Comparison of ENCODE assay signal across 18 cellular contexts in the genomic region with DNA sequence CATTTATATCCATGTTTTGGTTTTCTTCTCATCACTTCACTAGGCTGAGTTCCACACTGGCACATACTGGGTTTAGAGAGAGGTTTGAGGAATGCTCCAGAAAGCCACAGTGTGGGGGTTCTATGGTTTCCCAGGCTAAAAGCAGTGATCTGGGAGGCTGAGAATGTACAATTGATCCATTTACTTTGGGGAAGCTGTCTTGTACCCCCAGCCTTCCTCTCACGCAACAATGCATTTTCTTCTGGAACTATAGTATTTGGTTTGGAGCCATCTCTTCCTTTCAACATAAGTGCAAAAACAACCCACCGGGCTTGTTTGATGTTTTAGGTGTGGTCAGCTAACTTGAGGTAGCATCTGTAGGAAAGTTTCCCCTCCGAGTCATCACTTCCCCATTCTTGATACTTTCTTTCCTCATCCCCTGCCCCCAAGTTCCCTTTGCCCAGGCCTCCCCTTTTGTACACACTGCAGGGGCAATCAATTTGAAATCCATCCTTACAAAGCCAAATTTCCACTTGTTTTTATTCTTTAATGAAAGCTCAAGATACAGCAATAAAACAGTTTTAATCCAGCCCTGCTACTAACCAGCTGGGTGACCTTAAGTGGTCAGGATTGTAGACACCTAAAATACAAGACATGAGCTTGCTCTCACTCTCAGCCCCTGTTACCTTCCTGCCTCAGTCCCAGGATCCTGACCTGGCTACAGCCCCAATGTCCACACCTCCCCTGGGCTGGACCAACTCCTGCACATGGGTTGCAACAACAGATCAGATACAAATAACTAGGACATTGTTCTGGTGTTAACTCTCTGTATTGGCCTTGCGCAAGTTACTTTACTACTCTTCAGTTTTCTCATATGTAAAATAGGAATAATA.
DNase-seq lines count a peak whose midpoint lies in the region; ATAC-seq and TF ChIP-seq lines count a peak whose summit lies in the region.
"Had no signal": no experiment of that assay in that cellular context is flagged by ENCODE, and none has a peak within 500 bp of the region (broad histone marks: within the 10 kb centered on the region; RNA-seq: fewer than 3 reads in every experiment).

No MANE protein-coding gene starts in this region.

- no peak for TF ChIP-seq CTCF in GM23338 (conservative IDR thresholded peaks at IDR 0.05; ENCODE audit: low read depth in 2 of 2)

- H3K4me1 ChIP-seq in GM23338 (ENCODE audit: insufficient read depth): no peaks in the 10 kb centered on the region
- no peaks in the 10 kb centered on the region for H3K4me1 ChIP-seq in CD4-positive, alpha-beta memory T cell (ENCODE audit: insufficient read depth, low read length)
- H3K4me1 ChIP-seq: neural progenitor cell, sigmoid colon, SJSA1 had no signal

- peaks cover 13% of the 10 kb centered on the region; the same call in 1 of the 2 replicates for H3K9me2 ChIP-seq in GM23338 (ENCODE audit: insufficient read depth)

- no peaks in the 10 kb centered on the region for H3K27me3 Mint-ChIP-seq in GM23338 (ENCODE audit: insufficient read depth, low read depth, poor library complexity)
- peaks cover 6 to 15% of the 10 kb centered on the region in 2 donors for H3K27me3 Mint-ChIP-seq in CD4-positive, alpha-beta memory T cell

- H3K4me2 ChIP-seq in GM23338: no peak overlapping the region
- H3K4me2 ChIP-seq: neural progenitor cell had no signal

- H4K20me1 ChIP-seq in GM23338 (replicated peaks; ENCODE audit: insufficient read depth): no peaks in the 10 kb centered on the region

- no peaks in the 10 kb centered on the region for H3K9me3 ChIP-seq in CD4-positive, alpha-beta memory T cell (ENCODE audit: control insufficient read depth in 1 of 2, low read length in 2 of 2)
- H3K9me3 ChIP-seq: SJSA1 had no signal

- no peaks in the 10 kb centered on the region for H3K79me2 ChIP-seq in GM23338 (replicated peaks; ENCODE audit: insufficient read depth)

- H2AFZ ChIP-seq in GM23338: no peak overlapping the region
- H2AFZ ChIP-seq: neural progenitor cell had no signal

- peak; percentile 92 for DNase-seq in SKM-1 treated with dmso at 0.1 percent for 144 hours (lab: John Stamatoyannopoulos, UW; ENCODE audit: unreplicated experiment)
- DNase-seq in kidney glomerular epithelial cell (lab: John Stamatoyannopoulos, UW): peak; percentile 36
- DNase-seq in GM23338 (ENCODE audit: low spot score): no peak
- no peak for DNase-seq in CD4-positive, alpha-beta memory T cell
- no peak for DNase-seq in DMS153 treated with DMSO at 0.1 percent for 48 hours (lab: John Stamatoyannopoulos, UW; ENCODE audit: unreplicated experiment)
- no peak for DNase-seq in activated CD4-positive, alpha-beta T cell treated with anti-CD3 and anti-CD28 coated beads for 48 hours
- DNase-seq: activated T-cell treated with anti-CD3 and anti-CD28 coated beads, Interleukin-2, amount 50 U/mL, for 24 hours; cortex of kidney; HFFc6; NCI-H1930; NCI-H748 treated with DMSO at 0.1 percent for 48 hours; sigmoid colon had no signal

- H3K27me3 ChIP-seq in GM23338 (ENCODE audit: insufficient read depth): no peaks in the 10 kb centered on the region
- no peaks in the 10 kb centered on the region for H3K27me3 ChIP-seq in CD4-positive, alpha-beta memory T cell (ENCODE audit: insufficient read depth, low read length)
- H3K27me3 ChIP-seq: neural progenitor cell, sigmoid colon, SJSA1 had no signal

- H3F3A ChIP-seq in GM23338 (replicated peaks; ENCODE audit: low read depth): no peaks in the 10 kb centered on the region

- intact Hi-C loops in CD4-positive, alpha-beta memory T cell (cut with micrococcal nuclease): no loop called here

- POLR2A ChIA-PET in CD4-positive, alpha-beta memory T cell (lab: Charles Lee; ENCODE audit: partially characterized antibody): no interaction called here

- no peak overlapping the region for H3K27ac ChIP-seq in GM23338 (ENCODE audit: low read depth)
- H3K27ac ChIP-seq in CD4-positive, alpha-beta memory T cell (ENCODE audit: low read depth, low read length): no peak overlapping the region
- H3K27ac ChIP-seq: neural progenitor cell, sigmoid colon, SJSA1 had no signal

- CTCF ChIA-PET in CD4-positive, alpha-beta memory T cell (lab: Charles Lee; ENCODE audit: partially characterized antibody): no interaction called here

- no peaks in the 10 kb centered on the region for H3K4me1 Mint-ChIP-seq in GM23338
- peaks cover 0 to 2% (median 0%) of the 10 kb centered on the region in 4 donors for H3K4me1 Mint-ChIP-seq in CD4-positive, alpha-beta memory T cell
- H3K4me1 Mint-ChIP-seq: neural progenitor cell had no signal

- H3K9me3 Mint-ChIP-seq in GM23338: peaks cover 9% of the 10 kb centered on the region; the same call in 2 of the 3 replicates
- H3K9me3 Mint-ChIP-seq in CD4-positive, alpha-beta memory T cell: peaks cover 0 to 7% (median 3%) of the 10 kb centered on the region in 8 donors
- H3K9me3 Mint-ChIP-seq: activated T-cell treated with anti-CD3 and anti-CD28 coated beads, Interleukin-2, amount 50 U/mL, for 24 hours; HFFc6 had no signal

- H3K27ac Mint-ChIP-seq in GM23338: no peak overlapping the region
- H3K27ac Mint-ChIP-seq in CD4-positive, alpha-beta memory T cell: no peak overlapping the region
- H3K27ac Mint-ChIP-seq: activated T-cell treated with anti-CD3 and anti-CD28 coated beads, Interleukin-2, amount 50 U/mL, for 24 hours; HFFc6; neural progenitor cell; stimulated activated naive CD8-positive, alpha-beta T cell treated with anti-CD3 and anti-CD28 coated beads, Interleukin-15, Interleukin-2, amounts not matched to agents 100 ng/mL and 50 ng/mL, for 24 hours had no signal

- H3K4me3 Mint-ChIP-seq in GM23338: no peak overlapping the region
- no peak overlapping the region for H3K4me3 Mint-ChIP-seq in CD4-positive, alpha-beta memory T cell
- H3K4me3 Mint-ChIP-seq: activated T-cell treated with anti-CD3 and anti-CD28 coated beads, Interleukin-2, amount 50 U/mL, for 24 hours; HFFc6; neural progenitor cell; stimulated activated naive CD8-positive, alpha-beta T cell treated with anti-CD3 and anti-CD28 coated beads, Interleukin-15, Interleukin-2, amounts not matched to agents 100 ng/mL and 50 ng/mL, for 24 hours had no signal

- peaks cover 9% of the 10 kb centered on the region; the same call in 2 of the 3 replicates for H3K36me3 Mint-ChIP-seq in GM23338 (ENCODE audit: low read depth)
- no peaks in the 10 kb centered on the region for H3K36me3 Mint-ChIP-seq in CD4-positive, alpha-beta memory T cell
- H3K36me3 Mint-ChIP-seq: neural progenitor cell had no signal

- H3K4me3 ChIP-seq in GM23338: no peak overlapping the region
- no peak overlapping the region for H3K4me3 ChIP-seq in CD4-positive, alpha-beta memory T cell (ENCODE audit: low read length in 2 of 2)
- H3K4me3 ChIP-seq: neural progenitor cell, sigmoid colon, SJSA1 had no signal

- H3K36me3 ChIP-seq in GM23338 (ENCODE audit: insufficient read depth): peaks cover 11% of the 10 kb centered on the region
- no peaks in the 10 kb centered on the region for H3K36me3 ChIP-seq in CD4-positive, alpha-beta memory T cell (ENCODE audit: insufficient read depth, low read length)
- H3K36me3 ChIP-seq: neural progenitor cell, sigmoid colon, SJSA1 had no signal

- peak; percentile 66 for ATAC-seq in GM18907 (IDR thresholded peaks at IDR 0.05; ENCODE audit: unreplicated experiment)
- peak; percentile 43 for ATAC-seq in HG03175 (IDR thresholded peaks at IDR 0.05; ENCODE audit: unreplicated experiment)
- ATAC-seq in GM23338: no peak
- ATAC-seq: activated CD4-positive, CD25-positive, alpha-beta regulatory T cell treated with anti-CD3 and anti-CD28 coated beads, Interleukin-2, amount 50 U/mL, for 24 hours had no signal

TF ChIP-seq in GM23338, 12 proteins besides CTCF, POLR2A, EP300 and RAD21 (continues in another document):
- TF ChIP-seq, protein P1, sequence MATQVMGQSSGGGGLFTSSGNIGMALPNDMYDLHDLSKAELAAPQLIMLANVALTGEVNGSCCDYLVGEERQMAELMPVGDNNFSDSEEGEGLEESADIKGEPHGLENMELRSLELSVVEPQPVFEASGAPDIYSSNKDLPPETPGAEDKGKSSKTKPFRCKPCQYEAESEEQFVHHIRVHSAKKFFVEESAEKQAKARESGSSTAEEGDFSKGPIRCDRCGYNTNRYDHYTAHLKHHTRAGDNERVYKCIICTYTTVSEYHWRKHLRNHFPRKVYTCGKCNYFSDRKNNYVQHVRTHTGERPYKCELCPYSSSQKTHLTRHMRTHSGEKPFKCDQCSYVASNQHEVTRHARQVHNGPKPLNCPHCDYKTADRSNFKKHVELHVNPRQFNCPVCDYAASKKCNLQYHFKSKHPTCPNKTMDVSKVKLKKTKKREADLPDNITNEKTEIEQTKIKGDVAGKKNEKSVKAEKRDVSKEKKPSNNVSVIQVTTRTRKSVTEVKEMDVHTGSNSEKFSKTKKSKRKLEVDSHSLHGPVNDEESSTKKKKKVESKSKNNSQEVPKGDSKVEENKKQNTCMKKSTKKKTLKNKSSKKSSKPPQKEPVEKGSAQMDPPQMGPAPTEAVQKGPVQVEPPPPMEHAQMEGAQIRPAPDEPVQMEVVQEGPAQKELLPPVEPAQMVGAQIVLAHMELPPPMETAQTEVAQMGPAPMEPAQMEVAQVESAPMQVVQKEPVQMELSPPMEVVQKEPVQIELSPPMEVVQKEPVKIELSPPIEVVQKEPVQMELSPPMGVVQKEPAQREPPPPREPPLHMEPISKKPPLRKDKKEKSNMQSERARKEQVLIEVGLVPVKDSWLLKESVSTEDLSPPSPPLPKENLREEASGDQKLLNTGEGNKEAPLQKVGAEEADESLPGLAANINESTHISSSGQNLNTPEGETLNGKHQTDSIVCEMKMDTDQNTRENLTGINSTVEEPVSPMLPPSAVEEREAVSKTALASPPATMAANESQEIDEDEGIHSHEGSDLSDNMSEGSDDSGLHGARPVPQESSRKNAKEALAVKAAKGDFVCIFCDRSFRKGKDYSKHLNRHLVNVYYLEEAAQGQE (IDR thresholded peaks at IDR 0.05; ENCODE audit: unreplicated experiment): no peak

Comparison
In these comparisons a context has a peak if more than half of its experiments do, and no peak if none do; other contexts are left out.
1. DNase-seq: peak in SKM-1 treated with dmso at 0.1 percent for 144 hours (single experiment) and kidney glomerular epithelial cell (single experiment); none in GM23338 (single experiment), CD4-positive, alpha-beta memory T cell (0 of 5), DMS153 treated with DMSO at 0.1 percent for 48 hours (single experiment) and activated CD4-positive, alpha-beta T cell treated with anti-CD3 and anti-CD28 coated beads for 48 hours (single experiment).